8 cellular contexts compared by ENCODE assay signal in the genomic region with DNA sequence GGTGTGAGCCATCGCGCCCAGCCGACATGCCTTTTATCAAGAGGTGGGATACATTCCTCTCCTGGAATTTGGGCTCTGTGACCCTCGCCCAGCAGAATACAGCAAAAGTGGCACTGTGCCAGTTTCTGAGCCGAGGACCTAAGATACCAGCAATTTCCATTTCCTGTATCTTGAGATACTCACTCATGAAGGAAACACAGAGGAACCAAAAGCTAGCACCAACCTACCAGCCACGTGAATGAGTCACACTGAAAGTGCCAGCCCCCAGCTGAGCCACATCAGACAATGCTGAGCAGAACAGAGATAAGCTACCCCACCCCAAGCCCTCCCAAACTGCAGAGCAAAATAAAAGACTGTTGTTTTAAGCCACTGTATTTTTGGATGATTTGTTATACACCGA. TPM values are rescaled to one million over a fixed set of nuclear protein-coding genes. Genes with fewer than 3 reads are reported as not detected.
DNase-seq lines count a peak whose midpoint lies in the region; ATAC-seq and FAIRE-seq lines count a peak whose summit lies in the region.

No MANE protein-coding gene starts in this region.

- peak; percentile 14 for DNase-seq in GM18507 (ENCODE audit: extremely low spot score, insufficient read length, low read depth)
- DNase-seq in OCI-M1 (lab: John Stamatoyannopoulos, UW): peak; percentile 93
- peak; percentile 82 to 88 for DNase-seq in activated T-cell treated with anti-CD3 and anti-CD28 coated beads, Interleukin-2, amount 50 U/mL, for 72 hours
- DNase-seq in kidney glomerular epithelial cell (lab: John Stamatoyannopoulos, UW): peak; percentile 85
- DNase-seq in NCI-H146 (lab: John Stamatoyannopoulos, UW): no peak
- DNase-seq in DMS 273 (lab: John Stamatoyannopoulos, UW; ENCODE audit: unreplicated experiment): no peak

- ATAC-seq in HG02763 (IDR thresholded peaks at IDR 0.05; ENCODE audit: unreplicated experiment): peak; percentile 91
- ATAC-seq in activated T-cell treated with anti-CD3 and anti-CD28 coated beads, Interleukin-2, amount 50 U/mL, for 72 hours (replicated peaks in 1 of 2): peak; percentile 100
- ATAC-seq in stimulated activated memory B cell treated with anti-CD40 and anti-IgM and Interleukin-4, amounts not matched to agents 10 μg/mL and 1 μg/mL and 100 μg/mL, for 72 hours: peak; percentile 99

- H3K36me3 Mint-ChIP-seq in activated T-cell treated with anti-CD3 and anti-CD28 coated beads, Interleukin-2, amount 50 U/mL, for 72 hours (ENCODE audit: insufficient read depth in 2 of 2): peaks cover 2 to 8% of the 10 kb centered on the region in 2 donors
- peaks cover 26% of the 10 kb centered on the region for H3K36me3 Mint-ChIP-seq in stimulated activated memory B cell treated with anti-CD40 and anti-IgM and Interleukin-4, amounts not matched to agents 10 μg/mL and 1 μg/mL and 100 μg/mL, for 72 hours

- H3K9me3 Mint-ChIP-seq in activated T-cell treated with anti-CD3 and anti-CD28 coated beads, Interleukin-2, amount 50 U/mL, for 72 hours: no peaks in the 10 kb centered on the region
- H3K9me3 Mint-ChIP-seq in stimulated activated memory B cell treated with anti-CD40 and anti-IgM and Interleukin-4, amounts not matched to agents 10 μg/mL and 1 μg/mL and 100 μg/mL, for 72 hours: no peaks in the 10 kb centered on the region

- FAIRE-seq in GM18507 (lab: Jason Lieb, UNC): peak; percentile 78

- H3K4me1 Mint-ChIP-seq in activated T-cell treated with anti-CD3 and anti-CD28 coated beads, Interleukin-2, amount 50 U/mL, for 72 hours (ENCODE audit: low read depth): peaks cover 51% of the 10 kb centered on the region
- peaks cover 9% of the 10 kb centered on the region for H3K4me1 Mint-ChIP-seq in stimulated activated memory B cell treated with anti-CD40 and anti-IgM and Interleukin-4, amounts not matched to agents 10 μg/mL and 1 μg/mL and 100 μg/mL, for 72 hours

- no peak overlapping the region for H3K27ac Mint-ChIP-seq in activated T-cell treated with anti-CD3 and anti-CD28 coated beads, Interleukin-2, amount 50 U/mL, for 72 hours
- H3K27ac Mint-ChIP-seq in stimulated activated memory B cell treated with anti-CD40 and anti-IgM and Interleukin-4, amounts not matched to agents 10 μg/mL and 1 μg/mL and 100 μg/mL, for 72 hours: peak overlapping the region; percentile 54

- H3K4me3 Mint-ChIP-seq in activated T-cell treated with anti-CD3 and anti-CD28 coated beads, Interleukin-2, amount 50 U/mL, for 72 hours: peak overlapping the region; percentile 55 to 70
- no peak overlapping the region for H3K4me3 Mint-ChIP-seq in stimulated activated memory B cell treated with anti-CD40 and anti-IgM and Interleukin-4, amounts not matched to agents 10 μg/mL and 1 μg/mL and 100 μg/mL, for 72 hours

- H3K27me3 Mint-ChIP-seq in activated T-cell treated with anti-CD3 and anti-CD28 coated beads, Interleukin-2, amount 50 U/mL, for 72 hours (ENCODE audit: low read depth): peaks cover 11% of the 10 kb centered on the region
- H3K27me3 Mint-ChIP-seq in stimulated activated memory B cell treated with anti-CD40 and anti-IgM and Interleukin-4, amounts not matched to agents 10 μg/mL and 1 μg/mL and 100 μg/mL, for 72 hours: no peaks in the 10 kb centered on the region

RNA-seq across cellular contexts. Expression of gene CACUL1, which starts 56.3 kb away (rescaled TPM):
- total RNA-seq in activated T-cell treated with anti-CD3 and anti-CD28 coated beads, Interleukin-2, amount 50 U/mL, for 72 hours: 10 to 100 TPM; 26.1 to 29.8 TPM

Comparison
In these comparisons a context has a peak if more than half of its experiments do, and no peak if none do; other contexts are left out.
1. DNase-seq: peak in GM18507 (single experiment), OCI-M1 (single experiment), activated T-cell treated with anti-CD3 and anti-CD28 coated beads, Interleukin-2, amount 50 U/mL, for 72 hours (2 of 2) and kidney glomerular epithelial cell (single experiment); none in NCI-H146 (single experiment) and DMS 273 (single experiment).
2. Peak in every context shown above with its lines, with median percentiles within 50 percentile points of each other: ATAC-seq.